Comparison of ENCODE assay signal across 4 cellular contexts in genomic region chr3:179005213-179005612, GRCh38.
"Had no signal": no experiment of that assay in that cellular context is flagged by ENCODE, and none has a peak within 500 bp of the region (broad histone marks: within the 10 kb centered on the region; RNA-seq: fewer than 3 reads in every experiment).

No MANE protein-coding gene starts in this region.

- DNase-seq: IMR-90, KBM-7 had no signal

- ATAC-seq: HepG2, K562 had no signal
